Comparison of ENCODE assay signal across 14 cellular contexts in genomic region chr7:155797262-155798250, GRCh38. TPM values are rescaled to one million over a fixed set of nuclear protein-coding genes. Genes with fewer than 3 reads are reported as not detected.
A peak's percentile ranks its signal among the peaks of the same experiment; 100 is the strongest.
DNase-seq lines count a peak whose midpoint lies in the region; ATAC-seq, FAIRE-seq and TF ChIP-seq lines count a peak whose summit lies in the region.
"Had no signal": no experiment of that assay in that cellular context is flagged by ENCODE, and none has a peak within 500 bp of the region (broad histone marks: within the 10 kb centered on the region; RNA-seq: fewer than 3 reads in every experiment).

No MANE protein-coding gene starts in this region.

- no peak overlapping the region for H2AFZ ChIP-seq in GM12878 (ENCODE audit: control insufficient read depth, low read depth, low read length)

- TF ChIP-seq EP300 in GM12878 (IDR thresholded peaks at IDR 0.05; ENCODE audit: borderline replicate concordance in 1 of 2, control insufficient read depth in 1 of 2, low read depth in 2 of 2, low read length in 2 of 2): no peak

- H3K4me1 Mint-ChIP-seq in neural crest cell: peaks cover 4% of the 10 kb centered on the region
- no peaks in the 10 kb centered on the region for H3K4me1 Mint-ChIP-seq in MCF 10A (ENCODE audit: insufficient read depth, unreplicated experiment)
- H3K4me1 Mint-ChIP-seq: CD4-positive, alpha-beta memory T cell; endodermal cell had no signal

- peaks cover 0 to 3% of the 10 kb centered on the region in 2 experiments; a peak in 3 of 4 replicates for H3K27me3 ChIP-seq in GM12878 (replicated peaks in 1 of 2; ENCODE audit: control insufficient read depth in 2 of 2, insufficient read depth in 2 of 2, low read length in 1 of 2)

- no peak for DNase-seq in GM12878 (ENCODE audit: low read depth, low spot score)
- DNase-seq in neural crest cell (ENCODE audit: low read depth, low spot score): no peak
- DNase-seq in NCI-H1105 (lab: John Stamatoyannopoulos, UW): no peak
- no peak for DNase-seq in MCF 10A (ENCODE audit: unreplicated experiment)
- no peak for DNase-seq in DMS79 (lab: John Stamatoyannopoulos, UW)

- H3K27me3 Mint-ChIP-seq in neural crest cell (ENCODE audit: low read depth): peaks cover 57% of the 10 kb centered on the region
- H3K27me3 Mint-ChIP-seq in MCF 10A (ENCODE audit: insufficient read depth, unreplicated experiment): no peaks in the 10 kb centered on the region

- no peaks in the 10 kb centered on the region for H3K4me1 ChIP-seq in GM12878 (ENCODE audit: control insufficient read depth, insufficient read depth, low read length)

- H3K9me3 ChIP-seq in GM12878 (replicated peaks; ENCODE audit: control insufficient read depth, insufficient read depth, low read length): no peaks in the 10 kb centered on the region

- H3K4me3 Mint-ChIP-seq in neural crest cell (no peak overlapping the region), MCF 10A (ENCODE audit: unreplicated experiment) (no peak overlapping the region)
- H3K4me3 Mint-ChIP-seq: activated CD4-positive, alpha-beta memory T cell treated with anti-CD3 and anti-CD28 coated beads for 36 hours; endodermal cell had no signal

- no peak overlapping the region for H3K9ac ChIP-seq in GM12878 (ENCODE audit: control insufficient read depth, insufficient read depth, low read length)

- no peaks in the 10 kb centered on the region for H3K36me3 ChIP-seq in GM12878 (ENCODE audit: control insufficient read depth in 2 of 2, insufficient read depth in 2 of 2, low read length in 1 of 2)
- H3K36me3 ChIP-seq: brain microvascular endothelial cell had no signal

- in situ Hi-C loops in GM12878 (cut with MboI): loop anchor here (5.0 kb wide), 1 partner anchor 1025 kb away; no protein-coding TSS in a partner anchor

- H3K4me2 ChIP-seq in GM12878 (ENCODE audit: control insufficient read depth, insufficient read depth): no peak overlapping the region

- no peak for TF ChIP-seq POLR2A in GM12878 (IDR thresholded peaks at IDR 0.05; ENCODE audit: low read depth, low read length)

- H3K4me3 ChIP-seq in GM12878: no peak overlapping the region

- ATAC-seq in GM18502 (IDR thresholded peaks at IDR 0.05; ENCODE audit: poor library complexity, unreplicated experiment) (peak; percentile 10), HG03342 (IDR thresholded peaks at IDR 0.05; ENCODE audit: unreplicated experiment) (peak; percentile 20), GM12878 (peak; percentile 43), GM18907 (IDR thresholded peaks at IDR 0.05; ENCODE audit: unreplicated experiment) (no peak)

- no peak for FAIRE-seq in GM12878 (lab: Jason Lieb, UNC)
- FAIRE-seq: frontal cortex, kidney had no signal

- H3K27ac Mint-ChIP-seq in neural crest cell (ENCODE audit: unreplicated experiment): no peak overlapping the region
- no peak overlapping the region for H3K27ac Mint-ChIP-seq in MCF 10A (ENCODE audit: low read depth, unreplicated experiment)
- H3K27ac Mint-ChIP-seq: activated CD4-positive, alpha-beta memory T cell treated with anti-CD3 and anti-CD28 coated beads for 36 hours; CD4-positive, alpha-beta memory T cell; endodermal cell had no signal

- H3K79me2 ChIP-seq in GM12878 (ENCODE audit: control insufficient read depth, insufficient read depth, low read length): no peaks in the 10 kb centered on the region

- BruUV-seq in GM12878 (replicated peaks; lab: Mats Ljungman, UMichigan) (no TSS peak), MCF 10A (replicated peaks; lab: Mats Ljungman, UMichigan) (no TSS peak)

- CTCF ChIA-PET in GM12878 (lab: Yijun Ruan, JAX) (interaction anchor here (1.5 kb wide), 1 partner anchor 1026 kb away, joined by 3 read pairs; no protein-coding TSS in a partner anchor), MCF 10A (lab: Yijun Ruan, JAX) (interaction anchor here (0.5 to 1.4 kb wide), 17 partner anchors 194 to 1608 kb away, joined by 3 to 10 read pairs (median 4); no protein-coding TSS in a partner anchor)

- H3K36me3 Mint-ChIP-seq in neural crest cell (ENCODE audit: low read depth) (no peaks in the 10 kb centered on the region), MCF 10A (ENCODE audit: insufficient read depth, unreplicated experiment) (no peaks in the 10 kb centered on the region)
- H3K36me3 Mint-ChIP-seq: activated CD4-positive, alpha-beta memory T cell treated with anti-CD3 and anti-CD28 coated beads for 36 hours; CD4-positive, alpha-beta memory T cell had no signal

- intact Hi-C loops in GM12878 (cut with micrococcal nuclease; ENCODE audit: unreplicated experiment): loop anchor here (5.0 kb wide), 1 partner anchor 1020 kb away; no protein-coding TSS in a partner anchor
- intact Hi-C loops in MCF 10A (cut with micrococcal nuclease): loop anchor here (1.0 to 5.0 kb wide), 2 partner anchors 1020 to 1155 kb away; no protein-coding TSS in a partner anchor

- H3K27ac ChIP-seq in GM12878 (ENCODE audit: control insufficient read depth, insufficient read depth): no peak overlapping the region
- H3K27ac ChIP-seq: brain microvascular endothelial cell had no signal

- SMC1A ChIA-PET in GM12878 (lab: Charles Lee; ENCODE audit: uncharacterized antibody, unreplicated experiment): no interaction called here

- POLR2A ChIA-PET in GM12878 (lab: Charles Lee) (no interaction called here), MCF 10A (lab: Yijun Ruan, JAX) (no interaction called here)

- TF ChIP-seq RAD21 in GM12878 (IDR thresholded peaks at IDR 0.05; ENCODE audit: insufficient read depth, low read depth, low read length): no peak

- RAD21 ChIA-PET in GM12878 (lab: Charles Lee; ENCODE audit: unreplicated experiment): interaction anchor here (0.6 kb wide), 1 partner anchor 24 kb away, joined by 3 read pairs; no protein-coding TSS in a partner anchor

- no peak for TF ChIP-seq CTCF in GM12878 (IDR thresholded peaks at IDR 0.05 in 2 of 3, conservative IDR thresholded peaks at IDR 0.05 in 1 of 3; ENCODE audit: control insufficient read depth in 2 of 3, extremely low read depth in 1 of 3, insufficient read depth in 1 of 3, low read depth in 3 of 3, low read length in 3 of 3)
- peak; percentile 8 for TF ChIP-seq CTCF in neural crest cell (conservative IDR thresholded peaks at IDR 0.05)
- no peak for TF ChIP-seq CTCF in MCF 10A (IDR thresholded peaks at IDR 0.05; ENCODE audit: unreplicated experiment)

- no peaks in the 10 kb centered on the region for H4K20me1 ChIP-seq in GM12878 (ENCODE audit: control insufficient read depth, insufficient read depth)

- WGBS in GM12878 (ENCODE audit: insufficient coverage, insufficient replicate concordance, low lambda C conversion rate, missing lambda C conversion rate): 65% methylated on average over 32 of the region's 38 CpGs

- H3K9me3 Mint-ChIP-seq in neural crest cell (no peaks in the 10 kb centered on the region), MCF 10A (ENCODE audit: unreplicated experiment) (no peaks in the 10 kb centered on the region)
- H3K9me3 Mint-ChIP-seq: activated CD4-positive, alpha-beta memory T cell treated with anti-CD3 and anti-CD28 coated beads for 36 hours; CD4-positive, alpha-beta memory T cell had no signal

TF ChIP-seq in GM12878, 131 proteins besides CTCF, POLR2A, EP300 and RAD21 (continues in another document):
- TF ChIP-seq HDAC6 (IDR thresholded peaks at IDR 0.05; ENCODE audit: unreplicated experiment) (no peak), STAT1 (conservative IDR thresholded peaks at IDR 0.05) (no peak), CBX5 (IDR thresholded peaks at IDR 0.05; ENCODE audit: low read depth) (no peak), E2F4 (IDR thresholded peaks at IDR 0.05; ENCODE audit: low read depth, low read length) (no peak)

RNA-seq across cellular contexts. Expression of gene SHH, which starts 14.7 kb away (rescaled TPM):
- not detected in 2 replicates for total RNA-seq in GM12878 (2013; cell fraction: nucleolus; rRNA removed)
- total RNA-seq in GM12878 (2014; rRNA removed): not detected in 2 replicates
- not detected in 2 replicates for total RNA-seq in GM12878 (2014; rRNA removed; fragmentation: Illumina TruSeq; extraction: Trizol)
- total RNA-seq in GM12878 (2021): not detected in 2 replicates
- polyA plus RNA-seq in GM12878 (2011; ENCODE audit: low read depth): not detected
- polyA plus RNA-seq in GM12878 (2011; rRNA removed): not detected in 2 replicates
- 0.02 TPM in 1 of 2 replicates, not detected in the other for polyA plus RNA-seq in GM12878 (2011; cell fraction: cytosol; rRNA removed)
- 0.01 TPM in 1 of 2 replicates, not detected in the other for polyA plus RNA-seq in GM12878 (2011; cell fraction: nucleus; rRNA removed)
- polyA plus RNA-seq in GM12878 (2012): not detected in 2 replicates
- polyA plus RNA-seq in GM12878 (2014; fragmentation: Illumina TruSeq; extraction: Trizol): not detected in 2 replicates
- polyA plus RNA-seq in GM12878 (2014; fragmentation: Nextera tagmentation; extraction: Ambion mirVana): not detected
- polyA plus RNA-seq in GM12878 (2014; rRNA removed): not detected in 2 replicates
- polyA plus RNA-seq in GM12878 (2016; fragmentation: Nextera tagmentation; extraction: Ambion mirVana): not detected
- polyA minus RNA-seq in GM12878 (2011; rRNA and poly(A)+ RNA removed): not detected in 2 replicates
- polyA minus RNA-seq in GM12878 (2011; cell fraction: cytosol; rRNA and poly(A)+ RNA removed): not detected in 2 replicates
- polyA minus RNA-seq in GM12878 (2011; cell fraction: nucleus; rRNA and poly(A)+ RNA removed): not detected in 2 replicates
- not detected in 2 replicates for total RNA-seq in neural crest cell
- not detected in 2 replicates for total RNA-seq in MCF 10A (2022)
- total RNA-seq: activated CD4-positive, alpha-beta memory T cell treated with anti-CD3 and anti-CD28 coated beads for 36 hours; CD4-positive, alpha-beta memory T cell had no signal
